ENCODE assay signal across 10 cellular contexts in genomic region chr12:79407671-79408622, GRCh38.
DNase-seq lines count a peak whose midpoint lies in the region; ATAC-seq, FAIRE-seq and TF ChIP-seq lines count a peak whose summit lies in the region.
"Had no signal": no experiment of that assay in that cellular context is flagged by ENCODE, and none has a peak within 500 bp of the region (broad histone marks: within the 10 kb centered on the region; RNA-seq: fewer than 3 reads in every experiment).

No MANE protein-coding gene starts in this region.

- peak overlapping the region; percentile 94 for H3K27ac Mint-ChIP-seq in astrocyte (ENCODE audit: unreplicated experiment)
- H3K27ac Mint-ChIP-seq: IgD-negative memory B cell; naive thymus-derived CD4-positive, alpha-beta T cell had no signal

- no peaks in the 10 kb centered on the region for H4K20me1 ChIP-seq in astrocyte (ENCODE audit: insufficient read depth, low read length)

- H3K27ac ChIP-seq in A673 (ENCODE audit: low read depth, low read length, poor library complexity, severe bottlenecking) (no peak overlapping the region), astrocyte (ENCODE audit: low read depth, low read length) (peak overlapping the region; percentile 63), testis (no peak overlapping the region)

- H3K4me2 ChIP-seq in astrocyte (ENCODE audit: low read length): peak overlapping the region; percentile 67

- no peaks in the 10 kb centered on the region for H3K27me3 Mint-ChIP-seq in astrocyte (ENCODE audit: low read depth, unreplicated experiment)
- H3K27me3 Mint-ChIP-seq: IgD-negative memory B cell; naive thymus-derived CD4-positive, alpha-beta T cell had no signal

- peak; percentile 87 for ATAC-seq in HG02759 (IDR thresholded peaks at IDR 0.05; ENCODE audit: unreplicated experiment)
- ATAC-seq: naive thymus-derived CD4-positive, alpha-beta T cell had no signal

- no peak overlapping the region for H2AFZ ChIP-seq in astrocyte (ENCODE audit: low read depth, low read length)

- no peaks in the 10 kb centered on the region for H3K36me3 ChIP-seq in A673 (ENCODE audit: insufficient read depth, low read length, poor library complexity, severe bottlenecking)
- H3K36me3 ChIP-seq in astrocyte (ENCODE audit: insufficient read depth, low read length): no peaks in the 10 kb centered on the region
- H3K36me3 ChIP-seq in testis (ENCODE audit: low read depth, missing control alignments): no peaks in the 10 kb centered on the region

- H3K9me3 Mint-ChIP-seq in astrocyte (ENCODE audit: unreplicated experiment): no peaks in the 10 kb centered on the region
- H3K9me3 Mint-ChIP-seq: IgD-negative memory B cell had no signal

- no peaks in the 10 kb centered on the region for H3K36me3 Mint-ChIP-seq in astrocyte (ENCODE audit: low read depth, unreplicated experiment)
- H3K36me3 Mint-ChIP-seq: IgD-negative memory B cell; naive thymus-derived CD4-positive, alpha-beta T cell had no signal

- H3K79me2 ChIP-seq in astrocyte (ENCODE audit: insufficient read depth, low read length): no peaks in the 10 kb centered on the region

- H3K4me1 Mint-ChIP-seq in astrocyte (ENCODE audit: low read depth, unreplicated experiment): peaks cover 45% of the 10 kb centered on the region
- H3K4me1 Mint-ChIP-seq: naive thymus-derived CD4-positive, alpha-beta T cell had no signal

- in situ Hi-C loops in GM13976 (cut with MboI; ENCODE audit: low sequenced_read_pairs, unreplicated experiment): loop anchor here (10.0 kb wide), 1 partner anchor 327 kb away; no protein-coding TSS in a partner anchor

- POLR2A ChIA-PET in A673 (lab: Charles Lee; ENCODE audit: low non-redundant PET): no interaction called here

- H3K4me1 ChIP-seq in A673 (ENCODE audit: insufficient read depth, low read length, poor library complexity, severe bottlenecking) (peaks cover 21% of the 10 kb centered on the region), astrocyte (ENCODE audit: insufficient read depth, low read length) (peaks cover 41% of the 10 kb centered on the region), testis (no peaks in the 10 kb centered on the region)

- TF ChIP-seq POLR2A in testis (IDR thresholded peaks at IDR 0.05): no peak

- CTCF ChIA-PET in A673 (lab: Charles Lee): interaction anchor here (0.5 to 0.6 kb wide), 2 partner anchors 41 to 712 kb away, joined by 3 to 4 read pairs; no protein-coding TSS in a partner anchor

- 69 to 72% methylated on average over 6 of the region's 6 CpGs for WGBS in testis, 2 donors

- no TSS peak for BruUV-seq in A673 (replicated peaks; lab: Mats Ljungman, UMichigan)

- H3K9me3 ChIP-seq in A673 (ENCODE audit: low read depth, low read length, poor library complexity, severe bottlenecking) (no peaks in the 10 kb centered on the region), astrocyte (ENCODE audit: insufficient read depth, low read depth, low read length) (no peaks in the 10 kb centered on the region), testis (no peaks in the 10 kb centered on the region)

- intact Hi-C loops in A673 (cut with micrococcal nuclease; ENCODE audit: unreplicated experiment) (loop anchor here (1.0 kb wide), 1 partner anchor 330 kb away; no protein-coding TSS in a partner anchor), testis (cut with DNase I; ENCODE audit: low total_unique reads) (no loop called here)

- H3K4me3 Mint-ChIP-seq in astrocyte (ENCODE audit: unreplicated experiment): no peak overlapping the region
- H3K4me3 Mint-ChIP-seq: IgD-negative memory B cell; naive thymus-derived CD4-positive, alpha-beta T cell had no signal

- H3K4me3 ChIP-seq in A673 (ENCODE audit: low read depth, low read length, poor library complexity, severe bottlenecking) (no peak overlapping the region), astrocyte (ENCODE audit: insufficient read depth, low read depth, low read length) (no peak overlapping the region), testis (no peak overlapping the region)

- H3K27me3 ChIP-seq in A673 (replicated peaks; ENCODE audit: insufficient read depth, low read depth, low read length, poor library complexity) (no peaks in the 10 kb centered on the region), astrocyte (ENCODE audit: insufficient read depth, low read length) (no peaks in the 10 kb centered on the region), testis (no peaks in the 10 kb centered on the region)

- TF ChIP-seq CTCF in A673 (conservative IDR thresholded peaks at IDR 0.05; ENCODE audit: low read depth, low read length): peak; percentile 77
- TF ChIP-seq CTCF in GM13976 (IDR thresholded peaks at IDR 0.05; ENCODE audit: borderline replicate concordance, control extremely low read depth, extremely low read depth, insufficient read depth, missing control alignments): peak; percentile 58
- TF ChIP-seq CTCF in astrocyte (IDR thresholded peaks at IDR 0.05; ENCODE audit: insufficient read depth, low read depth, low read length): peak; percentile 96
- peak; percentile 32 to 54 (median 39) for TF ChIP-seq CTCF in testis (IDR thresholded peaks at IDR 0.05)

- H3K9ac ChIP-seq in astrocyte (ENCODE audit: low read length): peak overlapping the region; percentile 57

- FAIRE-seq in astrocyte (lab: Jason Lieb, UNC): peak; percentile 95

- peak; percentile 81 for DNase-seq in A673 (ENCODE audit: low spot score)
- peak; percentile 20 for DNase-seq in GM13976 (ENCODE audit: low spot score)
- DNase-seq in NCI-H1105 (lab: John Stamatoyannopoulos, UW): peak; percentile 30
- DNase-seq in astrocyte (ENCODE audit: low read depth): peak; percentile 79
- DNase-seq in iPS-NIHi7 (ENCODE audit: extremely low spot score): peak; percentile 71
- peak; percentile 67 for DNase-seq in testis
- no peak for DNase-seq in activated gamma-delta T cell (lab: John Stamatoyannopoulos, UW)

Comparison
In these comparisons a context has a peak if more than half of its experiments do, and no peak if none do; other contexts are left out.
1. CTCF ChIP-seq: peak in every context shown above with its lines; median percentile 96 in astrocyte; 77 in A673; 58 in GM13976; 39 in testis.